20 cellular contexts compared by ENCODE assay signal in the genomic region with DNA sequence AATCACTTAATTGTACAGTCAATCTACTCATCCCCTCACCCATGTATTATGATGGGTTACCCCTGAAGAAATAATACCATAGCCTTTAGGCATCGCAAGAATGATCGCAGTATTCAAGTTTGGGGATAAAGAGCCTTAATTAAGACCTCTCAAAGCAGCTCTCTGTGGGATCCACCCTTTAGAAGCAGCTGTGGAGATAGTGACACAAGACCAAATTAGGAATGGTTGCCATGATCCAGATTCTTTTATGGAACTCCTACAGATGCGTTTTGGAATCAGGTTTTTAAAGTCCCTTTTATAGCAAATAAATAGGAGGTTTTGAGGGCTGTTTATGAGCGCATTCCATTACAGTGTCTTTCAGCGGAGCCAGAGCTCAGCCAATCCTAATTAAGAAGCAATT. TPM values are rescaled to one million over a fixed set of nuclear protein-coding genes. Genes with fewer than 3 reads are reported as not detected.
DNase-seq lines count a peak whose midpoint lies in the region; ATAC-seq and TF ChIP-seq lines count a peak whose summit lies in the region.
"Had no signal": no experiment of that assay in that cellular context is flagged by ENCODE, and none has a peak within 500 bp of the region (broad histone marks: within the 10 kb centered on the region; RNA-seq: fewer than 3 reads in every experiment).

No MANE protein-coding gene starts in this region.

- H3K9ac ChIP-seq in muscle layer of colon (ENCODE audit: low read length): peak overlapping the region; percentile 18

- no peaks in the 10 kb centered on the region for H3K36me3 Mint-ChIP-seq in GM23338 (ENCODE audit: low read depth)
- H3K36me3 Mint-ChIP-seq in central memory CD8-positive, alpha-beta T cell (ENCODE audit: insufficient read depth): peaks cover 8% of the 10 kb centered on the region

- H3K4me3 ChIP-seq in GM23338 (no peak overlapping the region), muscle layer of colon (ENCODE audit: low read depth in 1 of 2, low read length in 2 of 2) (peak overlapping the region in 1 of 2 donors; percentile 17), tibial artery (peak overlapping the region in 1 of 2 donors; percentile 16), left ventricle myocardium inferior (no peak overlapping the region)
- H3K4me3 ChIP-seq: spleen had no signal

- H3K27ac ChIP-seq in GM23338 (ENCODE audit: low read depth) (no peak overlapping the region), muscle layer of colon (ENCODE audit: low read depth, low read length) (peak overlapping the region; percentile 77), tibial artery (peak overlapping the region; percentile 54 to 90), left ventricle myocardium inferior (replicated peaks) (no peak overlapping the region)
- H3K27ac ChIP-seq: neutrophil, spleen had no signal

- no peaks in the 10 kb centered on the region for H3F3A ChIP-seq in GM23338 (replicated peaks; ENCODE audit: low read depth)

- peaks cover 10% of the 10 kb centered on the region; the same call in 2 of the 3 replicates for H3K4me1 Mint-ChIP-seq in GM23338
- H3K4me1 Mint-ChIP-seq in central memory CD8-positive, alpha-beta T cell: peaks cover 75% of the 10 kb centered on the region

- no peaks in the 10 kb centered on the region for H3K9me2 ChIP-seq in GM23338 (ENCODE audit: insufficient read depth)

- peaks cover 48% of the 10 kb centered on the region for H3K79me2 ChIP-seq in GM23338 (replicated peaks; ENCODE audit: insufficient read depth)

- H3K36me3 ChIP-seq in GM23338 (ENCODE audit: insufficient read depth) (no peaks in the 10 kb centered on the region), muscle layer of colon (ENCODE audit: insufficient read depth, low read length) (no peaks in the 10 kb centered on the region), tibial artery (no peaks in the 10 kb centered on the region), left ventricle myocardium inferior (no peaks in the 10 kb centered on the region)
- H3K36me3 ChIP-seq: neutrophil, spleen had no signal

- H3K4me2 ChIP-seq in GM23338: no peak overlapping the region

- no peaks in the 10 kb centered on the region; the same call in 1 of the 2 replicates for H3K4me1 ChIP-seq in GM23338 (ENCODE audit: insufficient read depth)
- peaks cover 76% of the 10 kb centered on the region for H3K4me1 ChIP-seq in muscle layer of colon (ENCODE audit: insufficient read depth, low read length)
- H3K4me1 ChIP-seq in tibial artery: peaks cover 0 to 99% (median 54%) of the 10 kb centered on the region in 4 donors
- H3K4me1 ChIP-seq in left ventricle myocardium inferior: peaks cover 36% of the 10 kb centered on the region

- no peak for ATAC-seq in GM23338
- no peak for ATAC-seq in central memory CD8-positive, alpha-beta T cell (replicated peaks; ENCODE audit: extremely low read depth, poor library complexity, severe bottlenecking)
- ATAC-seq: HepG2; left ventricle myocardium superior; stimulated activated naive CD8-positive, alpha-beta T cell treated with anti-CD3 and anti-CD28 coated beads, Interleukin-15, Interleukin-2, amounts not matched to agents 100 U/mL and 50 U/mL, for 24 hours had no signal

- no peaks in the 10 kb centered on the region for H3K9me3 Mint-ChIP-seq in GM23338
- no peaks in the 10 kb centered on the region for H3K9me3 Mint-ChIP-seq in central memory CD8-positive, alpha-beta T cell

- intact Hi-C loops in tibial artery (cut with DNase I; ENCODE audit: low total_unique reads): no loop called here
- intact Hi-C loops in left ventricle myocardium inferior (cut with micrococcal nuclease): no loop called here

- DNase-seq in GM23338 (ENCODE audit: low spot score): no peak
- no peak for DNase-seq in central memory CD8-positive, alpha-beta T cell (ENCODE audit: low spot score in 2 of 2)
- DNase-seq in tibial artery: no peak
- no peak for DNase-seq in GM20000 (ENCODE audit: low spot score)
- no peak for DNase-seq in left ventricle myocardium inferior
- no peak for DNase-seq in hepatic stellate cell (ENCODE audit: low spot score)
- no peak for DNase-seq in SW 1271 (lab: John Stamatoyannopoulos, UW)
- DNase-seq: activated effector memory CD4-positive, alpha-beta T cell treated with anti-CD3 and anti-CD28 coated beads, Interleukin-2, amount 50 U/mL, for 16 hours; COR-L47; DMS79 treated with DMSO at 0.1 percent for 48 hours; left ventricle myocardium superior; NCI-H1092; NCI-H2029 treated with DMSO at 0.1 percent for 48 hours; NCI-H446 treated with DMSO at 0.1 percent for 48 hours; spleen; stimulated activated CD4-positive, alpha-beta T cell treated with anti-CD3 and anti-CD28 coated beads, Interleukin-4, amount 100 ng/mL, for 24 hours; stimulated activated naive CD8-positive, alpha-beta T cell treated with anti-CD3 and anti-CD28 coated beads, Interleukin-15, Interleukin-2, amounts not matched to agents 100 U/mL and 50 U/mL, for 24 hours had no signal

- TF ChIP-seq CTCF in GM23338 (conservative IDR thresholded peaks at IDR 0.05; ENCODE audit: low read depth in 2 of 2) (no peak), tibial artery (IDR thresholded peaks at IDR 0.05) (no peak), GM20000 (IDR thresholded peaks at IDR 0.05; ENCODE audit: extremely low read depth, missing control alignments) (no peak), left ventricle myocardium inferior (IDR thresholded peaks at IDR 0.05; ENCODE audit: borderline replicate concordance) (no peak)

- no peak overlapping the region for H3K4me3 Mint-ChIP-seq in GM23338
- H3K4me3 Mint-ChIP-seq in central memory CD8-positive, alpha-beta T cell: peak overlapping the region; percentile 21

- no peak overlapping the region for H2AFZ ChIP-seq in GM23338

- peak overlapping the region; percentile 76 for H3K27ac Mint-ChIP-seq in GM23338
- peak overlapping the region; percentile 27 for H3K27ac Mint-ChIP-seq in central memory CD8-positive, alpha-beta T cell (ENCODE audit: low read depth)

- H3K9me3 ChIP-seq in muscle layer of colon (ENCODE audit: low read length) (no peaks in the 10 kb centered on the region), tibial artery (no peaks in the 10 kb centered on the region), left ventricle myocardium inferior (replicated peaks) (no peaks in the 10 kb centered on the region)
- H3K9me3 ChIP-seq: neutrophil, spleen had no signal

- no peaks in the 10 kb centered on the region for H3K27me3 ChIP-seq in GM23338 (ENCODE audit: insufficient read depth)
- H3K27me3 ChIP-seq in muscle layer of colon (ENCODE audit: control insufficient read depth in 1 of 2, insufficient read depth in 2 of 2, low read length in 2 of 2): no peaks in the 10 kb centered on the region
- no peaks in the 10 kb centered on the region for H3K27me3 ChIP-seq in tibial artery
- no peaks in the 10 kb centered on the region for H3K27me3 ChIP-seq in left ventricle myocardium inferior (ENCODE audit: low read depth)
- H3K27me3 ChIP-seq: neutrophil, spleen had no signal

- 0 out of 2 replicates have a peak, but pooled peaks cover 3% of the 10 kb centered on the region for H4K20me1 ChIP-seq in GM23338 (replicated peaks; ENCODE audit: insufficient read depth)

- no peaks in the 10 kb centered on the region for H3K27me3 Mint-ChIP-seq in GM23338 (ENCODE audit: insufficient read depth, low read depth, poor library complexity)
- H3K27me3 Mint-ChIP-seq in central memory CD8-positive, alpha-beta T cell: no peaks in the 10 kb centered on the region

TF ChIP-seq in GM23338, 12 proteins besides CTCF, POLR2A, EP300 and RAD21:
- TF ChIP-seq JUNB (IDR thresholded peaks at IDR 0.05; ENCODE audit: unreplicated experiment): no peak
- TF ChIP-seq STAT1 (IDR thresholded peaks at IDR 0.05; ENCODE audit: unreplicated experiment): no peak
- no peak for TF ChIP-seq CREB1 (CRISPR knock-in tag; IDR thresholded peaks at IDR 0.05; ENCODE audit: low read depth)
- no peak for TF ChIP-seq EZH2 (IDR thresholded peaks at IDR 0.05; ENCODE audit: low read depth, unreplicated experiment)
- no peak for TF ChIP-seq NANOG (IDR thresholded peaks at IDR 0.05; ENCODE audit: borderline replicate concordance)
- TF ChIP-seq ZNF114 (CRISPR knock-in tag; IDR thresholded peaks at IDR 0.05): no peak
- no peak for TF ChIP-seq ZNF331 (CRISPR knock-in tag; IDR thresholded peaks at IDR 0.05; ENCODE audit: low read depth)

RNA-seq across cellular contexts. Expression of a gene that starts 12.2 kb away (rescaled TPM):
- total RNA-seq in GM23338 (2014; rRNA removed; shearing (Covaris generic)): 38.3 and 42.4 TPM in 2 replicates
- 31.9 and 37.3 TPM in 2 replicates for polyA plus RNA-seq in GM23338 (2016; fragmentation: Nextera tagmentation; extraction: Ambion mirVana)
- total RNA-seq in left ventricle myocardium inferior: 13.9 TPM

Comparison
In these comparisons a context has a peak if more than half of its experiments do, and no peak if none do; other contexts are left out.
1. H3K27ac ChIP-seq: peak in muscle layer of colon (single experiment) and tibial artery (2 of 2); none in GM23338 (single experiment) and left ventricle myocardium inferior (single experiment).